Comparison of ENCODE assay signal across 14 cellular contexts in the genomic region with DNA sequence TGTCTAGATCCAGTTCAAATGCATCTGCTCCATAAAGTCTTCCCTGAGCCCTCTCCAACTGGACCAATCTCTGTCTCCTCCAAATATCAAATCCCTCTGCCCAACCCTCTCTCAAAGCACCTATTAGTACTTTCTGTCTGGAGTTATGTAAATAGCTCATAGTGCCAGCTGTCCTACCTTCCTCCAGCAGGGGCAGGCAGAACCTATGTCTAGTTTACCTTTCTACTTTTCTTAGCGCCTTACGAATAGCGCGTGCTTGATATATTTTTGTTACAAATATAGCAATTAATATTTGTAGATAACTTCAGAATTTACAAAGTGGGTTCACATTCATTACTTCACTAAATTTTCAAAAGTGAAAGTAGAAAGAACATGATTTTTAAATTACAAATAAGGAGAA. TPM values are rescaled to one million over a fixed set of nuclear protein-coding genes. Genes with fewer than 3 reads are reported as not detected.
A peak's percentile ranks its signal among the peaks of the same experiment; 100 is the strongest.
DNase-seq lines count a peak whose midpoint lies in the region; ATAC-seq, FAIRE-seq and TF ChIP-seq lines count a peak whose summit lies in the region.
"Had no signal": no experiment of that assay in that cellular context is flagged by ENCODE, and none has a peak within 500 bp of the region (broad histone marks: within the 10 kb centered on the region; RNA-seq: fewer than 3 reads in every experiment).

No MANE protein-coding gene starts in this region.

- H3K79me2 ChIP-seq in HepG2 (ENCODE audit: insufficient read depth, low read length): no peaks in the 10 kb centered on the region

- DNase-seq in HepG2 (ENCODE audit: low spot score) (no peak), right lobe of liver (no peak), frontal cortex (ENCODE audit: low spot score in 2 of 2) (no peak), vagina (ENCODE audit: extremely low spot score in 2 of 2) (no peak), NCI-H187 (lab: John Stamatoyannopoulos, UW) (no peak), NCI-H2196 (lab: John Stamatoyannopoulos, UW; ENCODE audit: unreplicated experiment) (no peak)
- DNase-seq: activated CD4-positive, alpha-beta T cell treated with anti-CD3 and anti-CD28 coated beads for 48 hours; activated naive CD4-positive, alpha-beta T cell treated with Interleukin-2 at 50 U/mL for 16 hours; CD4-positive, alpha-beta memory T cell; naive thymus-derived CD8-positive, alpha-beta T cell; NCI-H187 treated with DMSO at 0.1 percent for 48 hours had no signal

- TF ChIP-seq CTCF in HepG2 (CRISPR knock-in tag; IDR thresholded peaks at IDR 0.05): no peak
- TF ChIP-seq CTCF in right lobe of liver (IDR thresholded peaks at IDR 0.05): no peak
- no peak for TF ChIP-seq CTCF in vagina (IDR thresholded peaks at IDR 0.05)

- TF ChIP-seq RAD21 in HepG2 (CRISPR knock-in tag; IDR thresholded peaks at IDR 0.05): no peak

- H3K4me1 ChIP-seq in HepG2 (ENCODE audit: insufficient read depth, low read length) (no peaks in the 10 kb centered on the region), right lobe of liver (no peaks in the 10 kb centered on the region), vagina (peaks cover 15% of the 10 kb centered on the region)

- TF ChIP-seq POLR2A in HepG2 (IDR thresholded peaks at IDR 0.05; ENCODE audit: insufficient read depth in 1 of 2, low read depth in 2 of 2, low read length in 2 of 2) (no peak), right lobe of liver (IDR thresholded peaks at IDR 0.05) (no peak), vagina (IDR thresholded peaks at IDR 0.05) (no peak)

- H3K27me3 ChIP-seq in HepG2 (ENCODE audit: control insufficient read depth in 1 of 2, insufficient read depth in 2 of 2, low read length in 2 of 2) (no peaks in the 10 kb centered on the region), right lobe of liver (no peaks in the 10 kb centered on the region), vagina (no peaks in the 10 kb centered on the region)

- H3K36me3 ChIP-seq in HepG2 (replicated peaks in 1 of 2; ENCODE audit: control insufficient read depth in 1 of 2, insufficient read depth in 2 of 2, low read length in 2 of 2) (no peaks in the 10 kb centered on the region), right lobe of liver (no peaks in the 10 kb centered on the region), vagina (no peaks in the 10 kb centered on the region)

- POLR2A ChIA-PET in HepG2 (lab: Yijun Ruan, JAX): no interaction called here

- intact Hi-C loops in HepG2 (cut with micrococcal nuclease; ENCODE audit: unreplicated experiment): no loop called here
- intact Hi-C loops in right lobe of liver (cut with DNase I): no loop called here
- intact Hi-C loops in vagina (cut with DNase I): no loop called here

- no peak for FAIRE-seq in HepG2 (lab: Jason Lieb, UNC)
- FAIRE-seq in frontal cortex (lab: Jason Lieb, UNC): peak; percentile 15

- BruUV-seq in HepG2 (replicated peaks; lab: Mats Ljungman, UMichigan): no TSS peak

- peak; percentile 56; the same call in 2 of the 3 replicates for ATAC-seq in HepG2
- no peak for ATAC-seq in right lobe of liver
- ATAC-seq in SK-N-SH treated with all-trans-retinoic acid at 6 μM for 48 hours: peak; percentile 18; the same call in 1 of the 3 replicates
- ATAC-seq in GM21529 (IDR thresholded peaks at IDR 0.05; ENCODE audit: unreplicated experiment): no peak
- ATAC-seq: naive thymus-derived CD8-positive, alpha-beta T cell; stimulated activated effector memory CD8-positive, alpha-beta T cell treated with anti-CD3 and anti-CD28 coated beads, Interleukin-12 subunit alpha, Interleukin-12 subunit beta, amount 100 ng/mL, for 72 hours had no signal

- H3K27ac ChIP-seq in HepG2 (ENCODE audit: extremely low read length, insufficient read depth, low read length) (no peak overlapping the region), right lobe of liver (no peak overlapping the region), vagina (peak overlapping the region; percentile 54)

- no peak overlapping the region for H3K4me2 ChIP-seq in HepG2 (ENCODE audit: low read depth, low read length)

- H3K9me3 ChIP-seq in HepG2 (ENCODE audit: low read length): no peaks in the 10 kb centered on the region
- no peaks in the 10 kb centered on the region for H3K9me3 ChIP-seq in right lobe of liver
- no peaks in the 10 kb centered on the region for H3K9me3 ChIP-seq in vagina

- WGBS in HepG2 (ENCODE audit: low lambda C conversion rate): 91% methylated on average over 4 of the region's 4 CpGs
- WGBS in right lobe of liver (ENCODE audit: insufficient coverage, low coverage, low lambda C conversion rate, missing lambda C conversion rate): 91% methylated on average over 4 of the region's 4 CpGs

- H2AFZ ChIP-seq in HepG2 (ENCODE audit: low read length): no peak overlapping the region

- no peak overlapping the region for H3K4me3 ChIP-seq in HepG2 (replicated peaks in 1 of 3; ENCODE audit: insufficient read depth in 1 of 3, low read depth in 2 of 3, low read length in 3 of 3)
- no peak overlapping the region for H3K4me3 ChIP-seq in right lobe of liver
- H3K4me3 ChIP-seq in vagina: no peak overlapping the region

- CTCF ChIA-PET in HepG2 (lab: Yijun Ruan, JAX; ENCODE audit: low intra/inter-chr PET ratio, low total read pairs): no interaction called here

- no peak overlapping the region for H3K9ac ChIP-seq in HepG2 (ENCODE audit: insufficient read depth, low read depth, low read length)

- in situ Hi-C loops in HepG2 (cut with HindIII; ENCODE audit: extremely low pct_ligation_motif_present, low pct_unique_long_range_greater_than_20kb): no loop called here

- no peak for TF ChIP-seq EP300 in HepG2 (IDR thresholded peaks at IDR 0.05; ENCODE audit: low read depth in 2 of 2, low read length in 2 of 2)
- no peak for TF ChIP-seq EP300 in HepG2 (CRISPR knock-in tag; IDR thresholded peaks at IDR 0.05; ENCODE audit: borderline replicate concordance)

- H4K20me1 ChIP-seq in HepG2 (ENCODE audit: insufficient read depth, low read length): no peaks in the 10 kb centered on the region

TF ChIP-seq in HepG2, 621 proteins besides CTCF, POLR2A, EP300 and RAD21:
- TF ChIP-seq AGO2 (optimal IDR thresholded peaks at IDR 0.05; ENCODE audit: low read depth, low read length) (no peak), MEIS2 (CRISPR knock-in tag; IDR thresholded peaks at IDR 0.05) (no peak), STAG1 (CRISPR knock-in tag; IDR thresholded peaks at IDR 0.05) (0 out of 2 replicates have a peak, but pooled peaks have one; percentile 3), TOPORS (CRISPR knock-in tag; IDR thresholded peaks at IDR 0.05) (no peak), ZNF773 (CRISPR knock-in tag; IDR thresholded peaks at IDR 0.05; ENCODE audit: borderline replicate concordance) (no peak)
- TF ChIP-seq, protein P1, sequence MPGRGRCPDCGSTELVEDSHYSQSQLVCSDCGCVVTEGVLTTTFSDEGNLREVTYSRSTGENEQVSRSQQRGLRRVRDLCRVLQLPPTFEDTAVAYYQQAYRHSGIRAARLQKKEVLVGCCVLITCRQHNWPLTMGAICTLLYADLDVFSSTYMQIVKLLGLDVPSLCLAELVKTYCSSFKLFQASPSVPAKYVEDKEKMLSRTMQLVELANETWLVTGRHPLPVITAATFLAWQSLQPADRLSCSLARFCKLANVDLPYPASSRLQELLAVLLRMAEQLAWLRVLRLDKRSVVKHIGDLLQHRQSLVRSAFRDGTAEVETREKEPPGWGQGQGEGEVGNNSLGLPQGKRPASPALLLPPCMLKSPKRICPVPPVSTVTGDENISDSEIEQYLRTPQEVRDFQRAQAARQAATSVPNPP (CRISPR knock-in tag; IDR thresholded peaks at IDR 0.05): no peak

TF ChIP-seq in SK-N-SH treated with all-trans-retinoic acid at 6 μM for 48 hours, 23 proteins besides CTCF, POLR2A, EP300 and RAD21 (continues in another document):
- TF ChIP-seq TOX (CRISPR knock-in tag; IDR thresholded peaks at IDR 0.05; ENCODE audit: borderline replicate concordance) (no peak), BACH2 (CRISPR knock-in tag; IDR thresholded peaks at IDR 0.05; ENCODE audit: borderline replicate concordance) (no peak), ARNTL (CRISPR knock-in tag; IDR thresholded peaks at IDR 0.05; ENCODE audit: borderline replicate concordance, low read depth) (no peak), RARB (CRISPR knock-in tag; IDR thresholded peaks at IDR 0.05) (no peak)
- TF ChIP-seq, protein P2, sequence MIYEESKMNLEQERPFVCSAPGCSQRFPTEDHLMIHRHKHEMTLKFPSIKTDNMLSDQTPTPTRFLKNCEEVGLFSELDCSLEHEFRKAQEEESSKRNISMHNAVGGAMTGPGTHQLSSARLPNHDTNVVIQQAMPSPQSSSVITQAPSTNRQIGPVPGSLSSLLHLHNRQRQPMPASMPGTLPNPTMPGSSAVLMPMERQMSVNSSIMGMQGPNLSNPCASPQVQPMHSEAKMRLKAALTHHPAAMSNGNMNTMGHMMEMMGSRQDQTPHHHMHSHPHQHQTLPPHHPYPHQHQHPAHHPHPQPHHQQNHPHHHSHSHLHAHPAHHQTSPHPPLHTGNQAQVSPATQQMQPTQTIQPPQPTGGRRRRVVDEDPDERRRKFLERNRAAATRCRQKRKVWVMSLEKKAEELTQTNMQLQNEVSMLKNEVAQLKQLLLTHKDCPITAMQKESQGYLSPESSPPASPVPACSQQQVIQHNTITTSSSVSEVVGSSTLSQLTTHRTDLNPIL (CRISPR knock-in tag; IDR thresholded peaks at IDR 0.05; ENCODE audit: low read depth): no peak

RNA-seq across cellular contexts. Expression of a gene that starts 14.0 kb away (rescaled TPM):
- total RNA-seq in HepG2 (2016; rRNA removed; fragmentation: Illumina TruSeq; extraction: Trizol): not detected in 2 replicates
- not detected in 2 replicates for total RNA-seq in HepG2 (2016; cell fraction: cytosol; rRNA removed; fragmentation: Illumina TruSeq; extraction: Trizol; ENCODE audit: low read depth)
- total RNA-seq in HepG2 (2016; cell fraction: insoluble cytoplasmic fraction; rRNA removed; fragmentation: Illumina TruSeq; extraction: Trizol): not detected in 2 replicates
- not detected in 2 replicates for total RNA-seq in HepG2 (2016; cell fraction: membrane; rRNA removed; fragmentation: Illumina TruSeq; extraction: Trizol)
- not detected in 2 replicates for total RNA-seq in HepG2 (2016; cell fraction: nucleus; rRNA removed; fragmentation: Illumina TruSeq; extraction: Trizol)
- not detected in 2 replicates for polyA plus RNA-seq in HepG2 (2011; rRNA removed)
- polyA plus RNA-seq in HepG2 (2011; cell fraction: cytosol; rRNA removed): not detected in 2 replicates
- polyA plus RNA-seq in HepG2 (2011; cell fraction: nucleus; rRNA removed): not detected in 2 replicates
- polyA plus RNA-seq in HepG2 (2012): 0.07 TPM in 2 replicates
- not detected in 2 replicates for polyA plus RNA-seq in HepG2 (2016; cell fraction: cytosol; fragmentation: Illumina TruSeq; extraction: Trizol; ENCODE audit: low read depth)
- not detected in 2 replicates for polyA plus RNA-seq in HepG2 (2016; cell fraction: insoluble cytoplasmic fraction; fragmentation: Illumina TruSeq; extraction: Trizol; ENCODE audit: low read depth)
- not detected in 2 replicates for polyA plus RNA-seq in HepG2 (2016; cell fraction: membrane; fragmentation: Illumina TruSeq; extraction: Trizol; ENCODE audit: low read depth)
- not detected in 2 replicates for polyA plus RNA-seq in HepG2 (2016; cell fraction: nucleus; fragmentation: Illumina TruSeq; extraction: Trizol; ENCODE audit: insufficient read depth, low read depth)
- polyA minus RNA-seq in HepG2 (2011; rRNA and poly(A)+ RNA removed; ENCODE audit: low replicate concordance): 1.6 TPM in 1 of 2 replicates, not detected in the other
- not detected in 2 replicates for polyA minus RNA-seq in HepG2 (2011; cell fraction: cytosol; rRNA and poly(A)+ RNA removed)
- under 0.01 TPM in 1 of 2 replicates, not detected in the other for polyA minus RNA-seq in HepG2 (2011; cell fraction: nucleus; rRNA and poly(A)+ RNA removed)
- 1 to 10 TPM in 4 of 6 experiments, under 1 TPM in 2; 0.55 to 5.8 (median 1.3) TPM for total RNA-seq in right lobe of liver
- total RNA-seq in frontal cortex: 2.9 TPM
- 51.6 TPM for total RNA-seq in vagina
- total RNA-seq: CD4-positive, alpha-beta memory T cell; naive thymus-derived CD8-positive, alpha-beta T cell had no signal

Comparison
In these comparisons a context has a peak if more than half of its experiments do, and no peak if none do; other contexts are left out.
1. ATAC-seq: peak in HepG2 (single experiment) and SK-N-SH treated with all-trans-retinoic acid at 6 μM for 48 hours (single experiment); none in right lobe of liver (0 of 4) and GM21529 (single experiment).